In the genomic region with DNA sequence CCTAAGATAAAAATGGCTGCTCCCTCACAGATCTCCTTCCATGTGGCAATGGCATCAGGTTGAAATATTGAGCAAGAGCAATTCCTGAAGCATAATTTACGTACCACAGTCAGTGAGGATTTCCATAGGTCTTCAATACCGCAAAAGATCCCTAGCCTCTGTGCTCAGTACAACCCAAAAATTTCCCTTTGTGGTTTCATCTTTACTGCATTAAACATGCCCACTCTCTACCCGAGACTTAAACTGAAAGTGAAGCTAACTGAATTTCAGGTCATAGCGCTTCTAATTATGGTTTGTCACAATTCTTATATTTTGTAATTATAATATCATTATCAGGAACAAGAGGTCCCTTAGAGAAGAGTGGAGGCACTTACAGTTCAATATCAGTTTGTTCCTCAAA, we compare ENCODE assay signal across 10 cellular contexts.
DNase-seq lines count a peak whose midpoint lies in the region; ATAC-seq, FAIRE-seq and TF ChIP-seq lines count a peak whose summit lies in the region.
"Had no signal": no experiment of that assay in that cellular context is flagged by ENCODE, and none has a peak within 500 bp of the region (broad histone marks: within the 10 kb centered on the region; RNA-seq: fewer than 3 reads in every experiment).

No MANE protein-coding gene starts in this region.

- DNase-seq in GM10266 (ENCODE audit: extremely low spot score) (peak; percentile 8), frontal cortex (ENCODE audit: low spot score in 2 of 2) (no peak), AG08395 (ENCODE audit: low spot score) (no peak), left lobe of liver (ENCODE audit: low spot score) (no peak)
- DNase-seq in activated T-cell treated with anti-CD3 and anti-CD28 coated beads, Interleukin-2, amount 50 U/mL, for 48 hours: no peak
- DNase-seq: NCI-H2081 treated with DMSO at 0.1 percent for 48 hours had no signal

- ATAC-seq in GM19395 (IDR thresholded peaks at IDR 0.05; ENCODE audit: unreplicated experiment) (peak; percentile 59), HG02840 (IDR thresholded peaks at IDR 0.05; ENCODE audit: low FRiP score, unreplicated experiment) (peak; percentile 79), HG03521 (IDR thresholded peaks at IDR 0.05; ENCODE audit: unreplicated experiment) (peak; percentile 61), left lobe of liver (no peak)

- no peak for TF ChIP-seq CTCF in GM10266 (IDR thresholded peaks at IDR 0.05; ENCODE audit: control insufficient read depth, insufficient read depth, low read depth, missing control alignments)

- FAIRE-seq in frontal cortex (lab: Jason Lieb, UNC): no peak
- FAIRE-seq: astrocyte had no signal
